In the genomic region with DNA sequence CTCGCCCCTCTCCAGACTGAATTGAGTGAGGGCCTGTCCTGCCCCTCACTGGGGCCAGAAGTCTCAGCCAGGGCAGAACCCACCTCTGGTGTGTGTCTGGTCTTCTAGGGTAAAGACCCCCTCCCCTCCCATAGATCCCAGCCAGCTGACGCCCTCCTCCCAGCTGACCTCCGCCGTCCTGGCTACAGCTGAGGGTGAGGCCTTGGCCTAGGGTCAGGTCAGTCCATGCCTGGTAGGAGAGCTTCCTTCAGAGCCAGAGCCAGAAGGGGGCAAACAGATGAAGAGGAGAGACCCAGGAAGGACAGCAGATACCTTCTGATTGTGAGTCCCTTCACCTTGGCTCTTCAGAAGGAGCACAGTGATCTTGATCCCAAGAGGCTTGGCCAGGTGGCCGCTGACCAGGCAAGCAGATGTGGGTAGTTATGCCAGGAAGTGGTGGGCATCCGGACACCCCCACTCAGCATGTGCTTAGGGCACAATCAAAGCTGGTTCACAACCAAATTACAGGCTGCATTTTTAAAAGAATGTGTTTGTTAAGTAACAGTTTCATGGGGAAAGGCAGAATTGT, we compare ENCODE assay signal across 1 cellular context.
TF ChIP-seq lines count a peak whose summit lies in the region.

No MANE protein-coding gene starts in this region.

TF ChIP-seq in GM23338, 12 proteins besides CTCF, POLR2A, EP300 and RAD21 (continued from another document):
- TF ChIP-seq, protein P1, sequence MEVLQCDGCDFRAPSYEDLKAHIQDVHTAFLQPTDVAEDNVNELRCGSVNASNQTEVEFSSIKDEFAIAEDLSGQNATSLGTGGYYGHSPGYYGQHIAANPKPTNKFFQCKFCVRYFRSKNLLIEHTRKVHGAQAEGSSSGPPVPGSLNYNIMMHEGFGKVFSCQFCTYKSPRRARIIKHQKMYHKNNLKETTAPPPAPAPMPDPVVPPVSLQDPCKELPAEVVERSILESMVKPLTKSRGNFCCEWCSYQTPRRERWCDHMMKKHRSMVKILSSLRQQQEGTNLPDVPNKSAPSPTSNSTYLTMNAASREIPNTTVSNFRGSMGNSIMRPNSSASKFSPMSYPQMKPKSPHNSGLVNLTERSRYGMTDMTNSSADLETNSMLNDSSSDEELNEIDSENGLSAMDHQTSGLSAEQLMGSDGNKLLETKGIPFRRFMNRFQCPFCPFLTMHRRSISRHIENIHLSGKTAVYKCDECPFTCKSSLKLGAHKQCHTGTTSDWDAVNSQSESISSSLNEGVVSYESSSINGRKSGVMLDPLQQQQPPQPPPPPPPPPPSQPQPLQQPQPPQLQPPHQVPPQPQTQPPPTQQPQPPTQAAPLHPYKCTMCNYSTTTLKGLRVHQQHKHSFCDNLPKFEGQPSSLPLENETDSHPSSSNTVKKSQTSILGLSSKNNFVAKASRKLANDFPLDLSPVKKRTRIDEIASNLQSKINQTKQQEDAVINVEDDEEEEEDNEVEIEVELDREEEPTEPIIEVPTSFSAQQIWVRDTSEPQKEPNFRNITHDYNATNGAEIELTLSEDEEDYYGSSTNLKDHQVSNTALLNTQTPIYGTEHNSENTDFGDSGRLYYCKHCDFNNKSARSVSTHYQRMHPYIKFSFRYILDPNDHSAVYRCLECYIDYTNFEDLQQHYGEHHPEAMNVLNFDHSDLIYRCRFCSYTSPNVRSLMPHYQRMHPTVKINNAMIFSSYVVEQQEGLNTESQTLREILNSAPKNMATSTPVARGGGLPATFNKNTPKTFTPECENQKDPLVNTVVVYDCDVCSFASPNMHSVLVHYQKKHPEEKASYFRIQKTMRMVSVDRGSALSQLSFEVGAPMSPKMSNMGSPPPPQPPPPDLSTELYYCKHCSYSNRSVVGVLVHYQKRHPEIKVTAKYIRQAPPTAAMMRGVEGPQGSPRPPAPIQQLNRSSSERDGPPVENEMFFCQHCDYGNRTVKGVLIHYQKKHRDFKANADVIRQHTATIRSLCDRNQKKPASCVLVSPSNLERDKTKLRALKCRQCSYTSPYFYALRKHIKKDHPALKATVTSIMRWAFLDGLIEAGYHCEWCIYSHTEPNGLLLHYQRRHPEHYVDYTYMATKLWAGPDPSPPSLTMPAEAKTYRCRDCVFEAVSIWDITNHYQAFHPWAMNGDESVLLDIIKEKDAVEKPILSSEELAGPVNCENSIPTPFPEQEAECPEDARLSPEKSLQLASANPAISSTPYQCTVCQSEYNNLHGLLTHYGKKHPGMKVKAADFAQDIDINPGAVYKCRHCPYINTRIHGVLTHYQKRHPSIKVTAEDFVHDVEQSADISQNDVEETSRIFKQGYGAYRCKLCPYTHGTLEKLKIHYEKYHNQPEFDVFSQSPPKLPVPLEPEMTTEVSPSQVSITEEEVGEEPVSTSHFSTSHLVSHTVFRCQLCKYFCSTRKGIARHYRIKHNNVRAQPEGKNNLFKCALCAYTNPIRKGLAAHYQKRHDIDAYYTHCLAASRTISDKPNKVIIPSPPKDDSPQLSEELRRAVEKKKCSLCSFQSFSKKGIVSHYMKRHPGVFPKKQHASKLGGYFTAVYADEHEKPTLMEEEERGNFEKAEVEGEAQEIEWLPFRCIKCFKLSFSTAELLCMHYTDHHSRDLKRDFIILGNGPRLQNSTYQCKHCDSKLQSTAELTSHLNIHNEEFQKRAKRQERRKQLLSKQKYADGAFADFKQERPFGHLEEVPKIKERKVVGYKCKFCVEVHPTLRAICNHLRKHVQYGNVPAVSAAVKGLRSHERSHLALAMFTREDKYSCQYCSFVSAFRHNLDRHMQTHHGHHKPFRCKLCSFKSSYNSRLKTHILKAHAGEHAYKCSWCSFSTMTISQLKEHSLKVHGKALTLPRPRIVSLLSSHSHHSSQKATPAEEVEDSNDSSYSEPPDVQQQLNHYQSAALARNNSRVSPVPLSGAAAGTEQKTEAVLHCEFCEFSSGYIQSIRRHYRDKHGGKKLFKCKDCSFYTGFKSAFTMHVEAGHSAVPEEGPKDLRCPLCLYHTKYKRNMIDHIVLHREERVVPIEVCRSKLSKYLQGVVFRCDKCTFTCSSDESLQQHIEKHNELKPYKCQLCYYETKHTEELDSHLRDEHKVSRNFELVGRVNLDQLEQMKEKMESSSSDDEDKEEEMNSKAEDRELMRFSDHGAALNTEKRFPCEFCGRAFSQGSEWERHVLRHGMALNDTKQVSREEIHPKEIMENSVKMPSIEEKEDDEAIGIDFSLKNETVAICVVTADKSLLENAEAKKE (CRISPR knock-in tag; IDR thresholded peaks at IDR 0.05) = no peak
- TF ChIP-seq JUNB (IDR thresholded peaks at IDR 0.05; ENCODE audit: unreplicated experiment) (no peak), POLR2AphosphoS5 (IDR thresholded peaks at IDR 0.05; ENCODE audit: low read depth) (no peak), ZNF114 (CRISPR knock-in tag; IDR thresholded peaks at IDR 0.05) (no peak), NANOG (IDR thresholded peaks at IDR 0.05; ENCODE audit: borderline replicate concordance) (no peak), CREB1 (CRISPR knock-in tag; IDR thresholded peaks at IDR 0.05; ENCODE audit: low read depth) (no peak)
TF ChIP-seq in GM23338: peak in this region for 0.
